In genomic region chr16:51143166-51143565, GRCh38 we compare ENCODE assay signal across 19 cellular contexts. TPM values are rescaled to one million over a fixed set of nuclear protein-coding genes. Genes with fewer than 3 reads are reported as not detected.
DNase-seq lines count a peak whose midpoint lies in the region; ATAC-seq, FAIRE-seq and TF ChIP-seq lines count a peak whose summit lies in the region.
"Had no signal": no experiment of that assay in that cellular context is flagged by ENCODE, and none has a peak within 500 bp of the region (broad histone marks: within the 10 kb centered on the region; RNA-seq: fewer than 3 reads in every experiment).

No MANE protein-coding gene starts in this region.

- peaks cover 16% of the 10 kb centered on the region for H3K4me1 Mint-ChIP-seq in astrocyte (ENCODE audit: low read depth, unreplicated experiment)
- H3K4me1 Mint-ChIP-seq: CD4-positive, alpha-beta memory T cell had no signal

- H3K27me3 Mint-ChIP-seq in astrocyte (ENCODE audit: low read depth, unreplicated experiment), result no peaks in the 10 kb centered on the region

- no peaks in the 10 kb centered on the region for H3K9me3 Mint-ChIP-seq in astrocyte (ENCODE audit: unreplicated experiment)

- H3K79me2 ChIP-seq in astrocyte (ENCODE audit: insufficient read depth, low read length) (peaks cover 94% of the 10 kb centered on the region), hepatocyte (peaks cover 62% of the 10 kb centered on the region), parathyroid adenoma (no peaks in the 10 kb centered on the region)

- H3K4me2 ChIP-seq in astrocyte (ENCODE audit: low read length), result peak overlapping the region; percentile 4
- peak overlapping the region; percentile 82 for H3K4me2 ChIP-seq in hepatocyte
- H3K4me2 ChIP-seq in parathyroid adenoma (ENCODE audit: low read length), result peak overlapping the region; percentile 84
- H3K4me2 ChIP-seq: KMS-11 had no signal

- DNase-seq in H7 (peak; percentile 61), astrocyte (ENCODE audit: low read depth) (no peak), hepatocyte (ENCODE audit: low spot score) (no peak), C1 segment of cervical spinal cord (lab: John Stamatoyannopoulos, UW) (no peak), ureter (ENCODE audit: low spot score) (no peak), EL (no peak)
- DNase-seq: CD4-positive, alpha-beta memory T cell; DMS153; GOT3; MV-4-11; NCI-H187 treated with DMSO at 0.1 percent for 48 hours; NCI-H226; NCI-H524; SHP77 had no signal

- H3K4me3 ChIP-seq in H7 (ENCODE audit: insufficient read depth, low read depth, low read length) (no peak overlapping the region), astrocyte (ENCODE audit: insufficient read depth, low read depth, low read length) (no peak overlapping the region), hepatocyte (no peak overlapping the region), parathyroid adenoma (ENCODE audit: low read depth, low read length) (peak overlapping the region; percentile 88)
- H3K4me3 ChIP-seq: GM12878 had no signal

- ATAC-seq in GM19452 (IDR thresholded peaks at IDR 0.05; ENCODE audit: unreplicated experiment), result no peak
- ATAC-seq: GM12878 had no signal

- H3K9me2 ChIP-seq in hepatocyte (replicated peaks; ENCODE audit: insufficient read depth), result no peaks in the 10 kb centered on the region

- no peaks in the 10 kb centered on the region for H3K9me3 ChIP-seq in astrocyte (ENCODE audit: insufficient read depth, low read depth, low read length)
- H3K9me3 ChIP-seq in hepatocyte (ENCODE audit: low read depth), result no peaks in the 10 kb centered on the region
- H3K9me3 ChIP-seq in parathyroid adenoma (ENCODE audit: control insufficient read depth, low read length), result no peaks in the 10 kb centered on the region

- H3K36me3 ChIP-seq in H7 (replicated peaks; ENCODE audit: control insufficient read depth, insufficient read depth, low read length) (peaks cover 21% of the 10 kb centered on the region), astrocyte (ENCODE audit: insufficient read depth, low read length) (peaks cover 4% of the 10 kb centered on the region), hepatocyte (replicated peaks; ENCODE audit: insufficient read depth, low read depth) (no peaks in the 10 kb centered on the region), parathyroid adenoma (ENCODE audit: control insufficient read depth, insufficient read depth, low read length) (no peaks in the 10 kb centered on the region)

- no peak overlapping the region for H3K9ac ChIP-seq in astrocyte (ENCODE audit: low read length)
- H3K9ac ChIP-seq in parathyroid adenoma, result no peak overlapping the region
- H3K9ac ChIP-seq: KMS-11 had no signal

- H4K20me1 ChIP-seq in astrocyte (ENCODE audit: insufficient read depth, low read length) (peaks cover 36% of the 10 kb centered on the region), hepatocyte (ENCODE audit: insufficient read depth, poor library complexity, severe bottlenecking) (no peaks in the 10 kb centered on the region)

- H3K27me3 ChIP-seq in H7 (ENCODE audit: control insufficient read depth, insufficient read depth, low read length), result peaks cover 3% of the 10 kb centered on the region; the same call in 1 of the 2 replicates
- H3K27me3 ChIP-seq in astrocyte (ENCODE audit: insufficient read depth, low read length), result no peaks in the 10 kb centered on the region
- peaks cover 37% of the 10 kb centered on the region for H3K27me3 ChIP-seq in hepatocyte
- H3K27me3 ChIP-seq in parathyroid adenoma (ENCODE audit: control insufficient read depth, insufficient read depth, low read length), result no peaks in the 10 kb centered on the region

- no peak overlapping the region for H3K4me3 Mint-ChIP-seq in astrocyte (ENCODE audit: unreplicated experiment)
- H3K4me3 Mint-ChIP-seq: CD4-positive, alpha-beta memory T cell had no signal

- H3K4me1 ChIP-seq in astrocyte (ENCODE audit: insufficient read depth, low read length), result peaks cover 20% of the 10 kb centered on the region
- H3K4me1 ChIP-seq in hepatocyte (ENCODE audit: insufficient read depth), result no peaks in the 10 kb centered on the region
- H3K4me1 ChIP-seq in parathyroid adenoma, result no peaks in the 10 kb centered on the region

- TF ChIP-seq CTCF in astrocyte (IDR thresholded peaks at IDR 0.05; ENCODE audit: insufficient read depth, low read depth, low read length) (no peak), hepatocyte (IDR thresholded peaks at IDR 0.05; ENCODE audit: poor library complexity) (no peak), parathyroid adenoma (IDR thresholded peaks at IDR 0.05) (no peak)

- no peak overlapping the region for H3K27ac Mint-ChIP-seq in astrocyte (ENCODE audit: unreplicated experiment)
- H3K27ac Mint-ChIP-seq: CD4-positive, alpha-beta memory T cell had no signal

- no peak overlapping the region for H3K27ac ChIP-seq in astrocyte (ENCODE audit: low read depth, low read length)
- H3K27ac ChIP-seq in hepatocyte, result no peak overlapping the region
- no peak overlapping the region for H3K27ac ChIP-seq in parathyroid adenoma
- H3K27ac ChIP-seq: KMS-11 had no signal

- H2AFZ ChIP-seq in astrocyte (ENCODE audit: low read depth, low read length) (no peak overlapping the region), hepatocyte (no peak overlapping the region), parathyroid adenoma (no peak overlapping the region)

- WGBS in hepatocyte (ENCODE audit: low lambda C conversion rate, missing lambda C conversion rate), result 48% methylated on average over 2 of the region's 2 CpGs

- H3K36me3 Mint-ChIP-seq in astrocyte (ENCODE audit: low read depth, unreplicated experiment), result peaks cover 32% of the 10 kb centered on the region
- H3K36me3 Mint-ChIP-seq: CD4-positive, alpha-beta memory T cell had no signal

- FAIRE-seq in astrocyte (lab: Jason Lieb, UNC), result no peak
- FAIRE-seq: A204.1, GM12878 had no signal

RNA-seq across cellular contexts. Expression of gene SALL1, which starts 7.9 kb away (rescaled TPM):
- 33.4 and 38.2 TPM in 2 replicates for total RNA-seq in H7 (2014; rRNA removed; shearing (Covaris generic))
- total RNA-seq in astrocyte, result 15.0 and 15.1 TPM in 2 replicates
- 4.7 and 5.4 TPM in 2 replicates for total RNA-seq in hepatocyte
- 2.0 and 2.4 TPM in 2 replicates for polyA plus RNA-seq in hepatocyte
- total RNA-seq in ureter, result 4.4 TPM
- total RNA-seq: CD4-positive, alpha-beta memory T cell had no signal
- polyA plus RNA-seq: CD4-positive, alpha-beta memory T cell had no signal

Comparison
In these comparisons a context has a peak if more than half of its experiments do, and no peak if none do; other contexts are left out.
1. H3K4me2 ChIP-seq: peak in every context shown above with its lines; median percentile 84 in parathyroid adenoma; 82 in hepatocyte; 4 in astrocyte.